Comparison of ENCODE assay signal across 1 cellular context in the genomic region with DNA sequence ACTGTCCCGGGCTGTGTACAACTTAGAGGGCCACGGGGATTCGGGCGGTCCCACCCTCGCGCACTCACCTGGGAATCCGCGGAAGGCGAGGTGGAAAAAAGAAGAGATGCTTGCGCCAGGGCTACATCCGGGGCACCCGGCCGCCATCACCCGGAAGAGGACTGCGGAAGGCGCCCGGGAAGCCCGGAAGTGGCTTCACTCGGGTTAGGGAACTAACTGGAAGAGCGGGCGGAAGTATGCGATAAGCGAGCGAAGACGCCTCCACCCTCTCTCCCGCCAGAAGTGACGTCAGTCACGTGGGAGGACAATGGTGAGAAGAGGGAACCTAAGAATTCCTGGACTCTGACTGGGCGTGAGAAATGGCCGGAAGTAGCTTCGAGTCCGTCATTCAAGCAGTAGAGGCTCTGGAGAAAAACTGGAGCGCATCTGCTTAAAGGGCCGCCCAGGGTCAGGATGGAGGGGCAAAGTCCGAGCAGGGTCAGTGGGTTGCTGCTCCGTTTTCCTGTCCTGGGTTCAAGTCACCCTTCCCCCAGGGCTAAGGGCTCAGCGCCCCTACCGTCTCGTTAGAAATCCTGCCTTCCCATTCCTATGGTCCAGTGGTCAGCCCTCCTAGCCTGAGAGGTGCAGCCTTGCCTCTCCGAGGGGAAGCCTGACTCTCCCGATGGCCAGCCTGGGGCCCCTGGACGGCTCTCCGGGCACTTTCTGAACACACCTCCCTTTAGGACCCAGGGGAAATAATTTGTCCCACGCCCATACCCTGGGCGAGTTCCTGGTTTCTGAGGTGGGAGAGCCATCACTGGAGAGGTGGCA.
A peak's percentile ranks its signal among the peaks of the same experiment; 100 is the strongest.
TF ChIP-seq lines count a peak whose summit lies in the region.

A gene (minus strand): TSS at position 165 of the 810 bp plus-strand sequence. CDS start 627 bp downstream, outside the sequence.

TF ChIP-seq in K562, 482 proteins besides CTCF, POLR2A, EP300 and RAD21 (continued from another document and continues in another):
- TF ChIP-seq, protein P1, sequence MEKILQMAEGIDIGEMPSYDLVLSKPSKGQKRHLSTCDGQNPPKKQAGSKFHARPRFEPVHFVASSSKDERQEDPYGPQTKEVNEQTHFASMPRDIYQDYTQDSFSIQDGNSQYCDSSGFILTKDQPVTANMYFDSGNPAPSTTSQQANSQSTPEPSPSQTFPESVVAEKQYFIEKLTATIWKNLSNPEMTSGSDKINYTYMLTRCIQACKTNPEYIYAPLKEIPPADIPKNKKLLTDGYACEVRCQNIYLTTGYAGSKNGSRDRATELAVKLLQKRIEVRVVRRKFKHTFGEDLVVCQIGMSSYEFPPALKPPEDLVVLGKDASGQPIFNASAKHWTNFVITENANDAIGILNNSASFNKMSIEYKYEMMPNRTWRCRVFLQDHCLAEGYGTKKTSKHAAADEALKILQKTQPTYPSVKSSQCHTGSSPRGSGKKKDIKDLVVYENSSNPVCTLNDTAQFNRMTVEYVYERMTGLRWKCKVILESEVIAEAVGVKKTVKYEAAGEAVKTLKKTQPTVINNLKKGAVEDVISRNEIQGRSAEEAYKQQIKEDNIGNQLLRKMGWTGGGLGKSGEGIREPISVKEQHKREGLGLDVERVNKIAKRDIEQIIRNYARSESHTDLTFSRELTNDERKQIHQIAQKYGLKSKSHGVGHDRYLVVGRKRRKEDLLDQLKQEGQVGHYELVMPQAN (IDR thresholded peaks at IDR 0.05; ENCODE audit: borderline replicate concordance): peak; percentile 49; the same call in 1 of the 2 replicates
- TF ChIP-seq KHSRP (IDR thresholded peaks at IDR 0.05) (no peak), NCOA1 (IDR thresholded peaks at IDR 0.05; ENCODE audit: low read depth) (peak; percentile 43; the same call in 1 of the 2 replicates), PHF21A (IDR thresholded peaks at IDR 0.05; ENCODE audit: borderline replicate concordance, low read depth) (no peak), TRIM28 (IDR thresholded peaks at IDR 0.05) (0 out of 2 replicates have a peak, but pooled peaks have one; percentile 22), NR1H2 (CRISPR knock-in tag; IDR thresholded peaks at IDR 0.05) (peak; percentile 75; the same call in 1 of the 2 replicates), SAP30 (IDR thresholded peaks at IDR 0.05; ENCODE audit: borderline replicate concordance, insufficient read depth, low read depth, low read length, poor library complexity, severe bottlenecking) (peak; percentile 67), RNF2 (IDR thresholded peaks at IDR 0.05) (peak; percentile 23; the same call in 1 of the 2 replicates), TBP (optimal IDR thresholded peaks at IDR 0.05; ENCODE audit: low read depth, low read length) (peak; percentile 79), ZNF41 (CRISPR knock-in tag; conservative IDR thresholded peaks at IDR 0.05) (no peak), ZNF263 (CRISPR knock-in tag; IDR thresholded peaks at IDR 0.05; ENCODE audit: borderline replicate concordance) (peak; percentile 11; the same call in 1 of the 2 replicates), RHOXF2B (CRISPR knock-in tag; conservative IDR thresholded peaks at IDR 0.05) (no peak), EP400 (IDR thresholded peaks at IDR 0.05) (peak; percentile 89), CXXC5 (CRISPR knock-in tag; IDR thresholded peaks at IDR 0.05) (peak; percentile 96), HEY1 (CRISPR knock-in tag; IDR thresholded peaks at IDR 0.05; ENCODE audit: borderline replicate concordance) (no peak), POLR3G (IDR thresholded peaks at IDR 0.05; ENCODE audit: extremely low read depth, insufficient read length, insufficient replicate concordance) (no peak), FIP1L1 (IDR thresholded peaks at IDR 0.05; ENCODE audit: low read depth, low read length, poor library complexity, severe bottlenecking) (no peak), MECOM (CRISPR knock-in tag; IDR thresholded peaks at IDR 0.05) (no peak), SIX5 (IDR thresholded peaks at IDR 0.05; ENCODE audit: borderline replicate concordance in 1 of 2, insufficient read depth in 1 of 2, low read depth in 1 of 2, low read length in 2 of 2) (peak; percentile 47 to 67; a peak in 3 of 4 replicates), KDM1A (IDR thresholded peaks at IDR 0.05) (peak in 1 of 2 experiments; percentile 19; a peak in 2 of 4 replicates), MAZ (CRISPR knock-in tag; conservative IDR thresholded peaks at IDR 0.05 in 1 of 2, IDR thresholded peaks at IDR 0.05 in 1 of 2) (peak; percentile 55 to 67; a peak in 2 of 4 replicates), TCF7 (IDR thresholded peaks at IDR 0.05; ENCODE audit: borderline replicate concordance) (peak; percentile 46; the same call in 1 of the 2 replicates), KAT7 (CRISPR knock-in tag; IDR thresholded peaks at IDR 0.05; ENCODE audit: borderline replicate concordance) (no peak; the same call in 1 of the 2 replicates), ETV1 (tag; conservative IDR thresholded peaks at IDR 0.05; ENCODE audit: low read depth) (peak; percentile 96), ZNF124 (CRISPR knock-in tag; IDR thresholded peaks at IDR 0.05) (no peak)
- TF ChIP-seq, protein P2, sequence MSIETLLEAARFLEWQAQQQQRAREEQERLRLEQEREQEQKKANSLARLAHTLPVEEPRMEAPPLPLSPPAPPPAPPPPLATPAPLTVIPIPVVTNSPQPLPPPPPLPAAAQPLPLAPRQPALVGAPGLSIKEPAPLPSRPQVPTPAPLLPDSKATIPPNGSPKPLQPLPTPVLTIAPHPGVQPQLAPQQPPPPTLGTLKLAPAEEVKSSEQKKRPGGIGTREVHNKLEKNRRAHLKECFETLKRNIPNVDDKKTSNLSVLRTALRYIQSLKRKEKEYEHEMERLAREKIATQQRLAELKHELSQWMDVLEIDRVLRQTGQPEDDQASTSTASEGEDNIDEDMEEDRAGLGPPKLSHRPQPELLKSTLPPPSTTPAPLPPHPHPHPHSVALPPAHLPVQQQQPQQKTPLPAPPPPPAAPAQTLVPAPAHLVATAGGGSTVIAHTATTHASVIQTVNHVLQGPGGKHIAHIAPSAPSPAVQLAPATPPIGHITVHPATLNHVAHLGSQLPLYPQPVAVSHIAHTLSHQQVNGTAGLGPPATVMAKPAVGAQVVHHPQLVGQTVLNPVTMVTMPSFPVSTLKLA (conservative IDR thresholded peaks at IDR 0.05): peak; percentile 86 to 94
- TF ChIP-seq, protein P3, sequence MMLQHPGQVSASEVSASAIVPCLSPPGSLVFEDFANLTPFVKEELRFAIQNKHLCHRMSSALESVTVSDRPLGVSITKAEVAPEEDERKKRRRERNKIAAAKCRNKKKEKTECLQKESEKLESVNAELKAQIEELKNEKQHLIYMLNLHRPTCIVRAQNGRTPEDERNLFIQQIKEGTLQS (IDR thresholded peaks at IDR 0.05): peak; percentile 95
- TF ChIP-seq, protein P3 (CRISPR knock-in tag; conservative IDR thresholded peaks at IDR 0.05): peak; percentile 83; the same call in 1 of the 2 replicates
- TF ChIP-seq, protein P4, sequence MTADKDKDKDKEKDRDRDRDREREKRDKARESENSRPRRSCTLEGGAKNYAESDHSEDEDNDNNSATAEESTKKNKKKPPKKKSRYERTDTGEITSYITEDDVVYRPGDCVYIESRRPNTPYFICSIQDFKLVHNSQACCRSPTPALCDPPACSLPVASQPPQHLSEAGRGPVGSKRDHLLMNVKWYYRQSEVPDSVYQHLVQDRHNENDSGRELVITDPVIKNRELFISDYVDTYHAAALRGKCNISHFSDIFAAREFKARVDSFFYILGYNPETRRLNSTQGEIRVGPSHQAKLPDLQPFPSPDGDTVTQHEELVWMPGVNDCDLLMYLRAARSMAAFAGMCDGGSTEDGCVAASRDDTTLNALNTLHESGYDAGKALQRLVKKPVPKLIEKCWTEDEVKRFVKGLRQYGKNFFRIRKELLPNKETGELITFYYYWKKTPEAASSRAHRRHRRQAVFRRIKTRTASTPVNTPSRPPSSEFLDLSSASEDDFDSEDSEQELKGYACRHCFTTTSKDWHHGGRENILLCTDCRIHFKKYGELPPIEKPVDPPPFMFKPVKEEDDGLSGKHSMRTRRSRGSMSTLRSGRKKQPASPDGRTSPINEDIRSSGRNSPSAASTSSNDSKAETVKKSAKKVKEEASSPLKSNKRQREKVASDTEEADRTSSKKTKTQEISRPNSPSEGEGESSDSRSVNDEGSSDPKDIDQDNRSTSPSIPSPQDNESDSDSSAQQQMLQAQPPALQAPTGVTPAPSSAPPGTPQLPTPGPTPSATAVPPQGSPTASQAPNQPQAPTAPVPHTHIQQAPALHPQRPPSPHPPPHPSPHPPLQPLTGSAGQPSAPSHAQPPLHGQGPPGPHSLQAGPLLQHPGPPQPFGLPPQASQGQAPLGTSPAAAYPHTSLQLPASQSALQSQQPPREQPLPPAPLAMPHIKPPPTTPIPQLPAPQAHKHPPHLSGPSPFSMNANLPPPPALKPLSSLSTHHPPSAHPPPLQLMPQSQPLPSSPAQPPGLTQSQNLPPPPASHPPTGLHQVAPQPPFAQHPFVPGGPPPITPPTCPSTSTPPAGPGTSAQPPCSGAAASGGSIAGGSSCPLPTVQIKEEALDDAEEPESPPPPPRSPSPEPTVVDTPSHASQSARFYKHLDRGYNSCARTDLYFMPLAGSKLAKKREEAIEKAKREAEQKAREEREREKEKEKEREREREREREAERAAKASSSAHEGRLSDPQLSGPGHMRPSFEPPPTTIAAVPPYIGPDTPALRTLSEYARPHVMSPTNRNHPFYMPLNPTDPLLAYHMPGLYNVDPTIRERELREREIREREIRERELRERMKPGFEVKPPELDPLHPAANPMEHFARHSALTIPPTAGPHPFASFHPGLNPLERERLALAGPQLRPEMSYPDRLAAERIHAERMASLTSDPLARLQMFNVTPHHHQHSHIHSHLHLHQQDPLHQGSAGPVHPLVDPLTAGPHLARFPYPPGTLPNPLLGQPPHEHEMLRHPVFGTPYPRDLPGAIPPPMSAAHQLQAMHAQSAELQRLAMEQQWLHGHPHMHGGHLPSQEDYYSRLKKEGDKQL (CRISPR knock-in tag; IDR thresholded peaks at IDR 0.05; ENCODE audit: borderline replicate concordance): peak; percentile 47; the same call in 1 of the 2 replicates
- TF ChIP-seq, protein P5, sequence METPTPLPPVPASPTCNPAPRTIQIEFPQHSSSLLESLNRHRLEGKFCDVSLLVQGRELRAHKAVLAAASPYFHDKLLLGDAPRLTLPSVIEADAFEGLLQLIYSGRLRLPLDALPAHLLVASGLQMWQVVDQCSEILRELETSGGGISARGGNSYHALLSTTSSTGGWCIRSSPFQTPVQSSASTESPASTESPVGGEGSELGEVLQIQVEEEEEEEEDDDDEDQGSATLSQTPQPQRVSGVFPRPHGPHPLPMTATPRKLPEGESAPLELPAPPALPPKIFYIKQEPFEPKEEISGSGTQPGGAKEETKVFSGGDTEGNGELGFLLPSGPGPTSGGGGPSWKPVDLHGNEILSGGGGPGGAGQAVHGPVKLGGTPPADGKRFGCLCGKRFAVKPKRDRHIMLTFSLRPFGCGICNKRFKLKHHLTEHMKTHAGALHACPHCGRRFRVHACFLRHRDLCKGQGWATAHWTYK (CRISPR knock-in tag; IDR thresholded peaks at IDR 0.05): no peak
- TF ChIP-seq, protein P6, sequence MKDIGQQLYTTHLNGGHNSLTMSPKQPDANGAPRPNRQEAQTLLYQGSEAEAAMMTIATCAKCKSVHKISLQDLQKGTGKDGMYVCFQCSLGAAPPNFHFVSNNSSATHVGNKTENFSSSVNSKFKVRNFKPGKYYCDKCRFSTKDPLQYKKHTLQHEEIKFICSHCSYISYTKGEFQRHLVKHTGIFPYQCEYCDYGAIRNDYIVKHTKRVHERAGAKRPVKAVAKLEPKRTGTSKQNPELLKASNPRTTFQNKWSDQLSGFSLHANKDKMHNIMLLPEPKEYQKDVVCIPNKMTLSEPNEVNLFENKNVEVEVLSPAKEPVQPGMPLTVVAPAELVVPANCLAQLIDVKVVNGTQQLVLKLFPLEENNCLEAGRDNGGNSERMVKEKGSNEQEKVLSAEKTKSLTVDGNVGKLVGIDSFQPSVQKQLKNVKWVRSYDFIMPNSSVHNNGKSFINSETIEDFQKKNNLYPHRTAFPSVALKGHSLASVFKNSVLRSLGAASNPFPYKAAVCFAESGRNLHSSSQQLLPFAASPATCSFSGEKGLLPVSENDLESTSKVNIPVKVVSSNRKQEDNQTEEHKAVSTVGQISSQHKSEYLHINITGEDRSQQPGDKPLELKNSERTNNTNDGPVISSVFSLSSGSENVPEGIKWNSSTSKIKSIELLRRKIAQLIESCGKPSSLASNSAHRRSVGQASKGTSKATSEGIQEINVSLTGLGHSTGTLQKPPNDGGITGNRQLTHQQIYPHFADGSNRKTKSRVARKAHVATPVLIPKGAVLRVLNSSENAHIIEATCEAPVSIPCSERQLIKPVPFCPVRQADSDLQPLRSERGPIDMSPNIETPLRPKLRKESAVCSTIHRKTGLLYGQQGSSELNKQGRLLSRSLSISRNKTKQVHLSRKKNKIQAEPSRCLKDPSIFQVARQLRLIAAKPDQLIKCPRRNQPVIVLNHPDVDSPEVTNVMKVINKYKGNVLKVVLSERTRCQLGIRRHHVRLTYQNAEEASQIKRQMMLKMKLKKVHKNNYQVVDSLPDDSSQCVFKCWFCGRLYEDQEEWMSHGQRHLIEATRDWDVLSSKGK (CRISPR knock-in tag; IDR thresholded peaks at IDR 0.05): no peak
- TF ChIP-seq, protein P7, sequence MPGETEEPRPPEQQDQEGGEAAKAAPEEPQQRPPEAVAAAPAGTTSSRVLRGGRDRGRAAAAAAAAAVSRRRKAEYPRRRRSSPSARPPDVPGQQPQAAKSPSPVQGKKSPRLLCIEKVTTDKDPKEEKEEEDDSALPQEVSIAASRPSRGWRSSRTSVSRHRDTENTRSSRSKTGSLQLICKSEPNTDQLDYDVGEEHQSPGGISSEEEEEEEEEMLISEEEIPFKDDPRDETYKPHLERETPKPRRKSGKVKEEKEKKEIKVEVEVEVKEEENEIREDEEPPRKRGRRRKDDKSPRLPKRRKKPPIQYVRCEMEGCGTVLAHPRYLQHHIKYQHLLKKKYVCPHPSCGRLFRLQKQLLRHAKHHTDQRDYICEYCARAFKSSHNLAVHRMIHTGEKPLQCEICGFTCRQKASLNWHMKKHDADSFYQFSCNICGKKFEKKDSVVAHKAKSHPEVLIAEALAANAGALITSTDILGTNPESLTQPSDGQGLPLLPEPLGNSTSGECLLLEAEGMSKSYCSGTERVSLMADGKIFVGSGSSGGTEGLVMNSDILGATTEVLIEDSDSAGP (CRISPR knock-in tag; IDR thresholded peaks at IDR 0.05): peak; percentile 72
- TF ChIP-seq, protein P8, sequence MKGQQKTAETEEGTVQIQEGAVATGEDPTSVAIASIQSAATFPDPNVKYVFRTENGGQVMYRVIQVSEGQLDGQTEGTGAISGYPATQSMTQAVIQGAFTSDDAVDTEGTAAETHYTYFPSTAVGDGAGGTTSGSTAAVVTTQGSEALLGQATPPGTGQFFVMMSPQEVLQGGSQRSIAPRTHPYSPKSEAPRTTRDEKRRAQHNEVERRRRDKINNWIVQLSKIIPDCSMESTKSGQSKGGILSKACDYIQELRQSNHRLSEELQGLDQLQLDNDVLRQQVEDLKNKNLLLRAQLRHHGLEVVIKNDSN (CRISPR knock-in tag; IDR thresholded peaks at IDR 0.05): peak; percentile 94
- TF ChIP-seq, protein P9, sequence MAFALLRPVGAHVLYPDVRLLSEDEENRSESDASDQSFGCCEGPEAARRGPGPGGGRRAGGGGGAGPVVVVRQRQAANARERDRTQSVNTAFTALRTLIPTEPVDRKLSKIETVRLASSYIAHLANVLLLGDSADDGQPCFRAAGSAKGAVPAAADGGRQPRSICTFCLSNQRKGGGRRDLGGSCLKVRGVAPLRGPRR (CRISPR knock-in tag; IDR thresholded peaks at IDR 0.05): no peak
- TF ChIP-seq, protein P10, sequence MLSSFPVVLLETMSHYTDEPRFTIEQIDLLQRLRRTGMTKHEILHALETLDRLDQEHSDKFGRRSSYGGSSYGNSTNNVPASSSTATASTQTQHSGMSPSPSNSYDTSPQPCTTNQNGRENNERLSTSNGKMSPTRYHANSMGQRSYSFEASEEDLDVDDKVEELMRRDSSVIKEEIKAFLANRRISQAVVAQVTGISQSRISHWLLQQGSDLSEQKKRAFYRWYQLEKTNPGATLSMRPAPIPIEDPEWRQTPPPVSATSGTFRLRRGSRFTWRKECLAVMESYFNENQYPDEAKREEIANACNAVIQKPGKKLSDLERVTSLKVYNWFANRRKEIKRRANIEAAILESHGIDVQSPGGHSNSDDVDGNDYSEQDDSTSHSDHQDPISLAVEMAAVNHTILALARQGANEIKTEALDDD (IDR thresholded peaks at IDR 0.05): no peak
